In the genomic region with DNA sequence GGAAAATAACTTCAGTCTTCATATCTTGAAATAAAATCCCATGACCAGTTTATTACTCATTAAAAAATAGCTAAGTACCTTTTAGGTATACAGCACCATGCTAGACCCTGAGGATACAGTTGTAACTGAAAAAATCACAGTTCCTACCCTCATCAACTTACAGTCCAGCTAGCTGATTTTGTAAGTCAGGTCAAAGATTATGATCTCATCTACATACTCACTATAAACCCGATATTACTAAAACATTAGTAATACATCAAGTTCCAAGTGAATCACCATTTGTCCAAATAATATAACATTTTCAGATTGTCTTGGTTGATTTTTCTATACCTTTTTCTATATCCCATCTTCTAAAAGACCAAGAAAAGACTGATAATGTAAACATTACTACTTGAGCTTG, we compare ENCODE assay signal across 20 cellular contexts.
DNase-seq lines count a peak whose midpoint lies in the region; ATAC-seq, FAIRE-seq and TF ChIP-seq lines count a peak whose summit lies in the region.
"Had no signal": no experiment of that assay in that cellular context is flagged by ENCODE, and none has a peak within 500 bp of the region (broad histone marks: within the 10 kb centered on the region; RNA-seq: fewer than 3 reads in every experiment).

No MANE protein-coding gene starts in this region.

- H2AFZ ChIP-seq in ACC112 (ENCODE audit: low read length, unreplicated experiment) (peak overlapping the region; percentile 25), astrocyte (ENCODE audit: low read depth, low read length) (no peak overlapping the region)

- DNase-seq in HCEC 1CT = peak; percentile 56
- DNase-seq in astrocyte (ENCODE audit: low read depth) = peak; percentile 9
- peak; percentile 30 to 59 for DNase-seq in foreskin fibroblast
- no peak for DNase-seq in adrenal gland
- DNase-seq in CD1c-positive myeloid dendritic cell (ENCODE audit: extremely low spot score) = no peak
- DNase-seq: Caco-2, GDM1, H7, MV-4-11, NCI-H1417 treated with DMSO at 0.1 percent for 48 hours, NCI-H2029, NCI-H2171 treated with DMSO at 0.1 percent for 48 hours, NCI-H82, SHP77 treated with DMSO at 0.1 percent for 48 hours had no signal

- FAIRE-seq in astrocyte (lab: Jason Lieb, UNC) = no peak

- no peaks in the 10 kb centered on the region for H3K27me3 Mint-ChIP-seq in astrocyte (ENCODE audit: low read depth, unreplicated experiment)
- H3K27me3 Mint-ChIP-seq: IgD-negative memory B cell had no signal

- no peak for TF ChIP-seq POLR2A in adrenal gland (IDR thresholded peaks at IDR 0.05)

- H3K27me3 ChIP-seq in ACC112 (ENCODE audit: insufficient read depth, low read length) (no peaks in the 10 kb centered on the region), astrocyte (ENCODE audit: insufficient read depth, low read length) (no peaks in the 10 kb centered on the region), adrenal gland (no peaks in the 10 kb centered on the region)

- no peak for TF ChIP-seq CTCF in astrocyte (IDR thresholded peaks at IDR 0.05; ENCODE audit: insufficient read depth, low read depth, low read length)
- TF ChIP-seq CTCF in foreskin fibroblast (IDR thresholded peaks at IDR 0.05; ENCODE audit: low read depth, low read length) = no peak
- TF ChIP-seq CTCF in adrenal gland (IDR thresholded peaks at IDR 0.05) = no peak

- peaks cover 11% of the 10 kb centered on the region for H3K4me1 ChIP-seq in ACC112 (ENCODE audit: control insufficient read depth, insufficient read depth, low read length, unreplicated experiment)
- H3K4me1 ChIP-seq in astrocyte (ENCODE audit: insufficient read depth, low read length) = peaks cover 10% of the 10 kb centered on the region
- no peaks in the 10 kb centered on the region for H3K4me1 ChIP-seq in adrenal gland (replicated peaks in 1 of 2)
- H3K4me1 ChIP-seq: Caco-2 had no signal

- intact Hi-C loops in adrenal gland (cut with DNase I) = no loop called here

- no peaks in the 10 kb centered on the region for H3K36me3 ChIP-seq in ACC112 (ENCODE audit: insufficient read depth, low read length)
- no peaks in the 10 kb centered on the region for H3K36me3 ChIP-seq in astrocyte (ENCODE audit: insufficient read depth, low read length)
- no peaks in the 10 kb centered on the region for H3K36me3 ChIP-seq in adrenal gland (replicated peaks in 1 of 2)

- H3K9ac ChIP-seq in astrocyte (ENCODE audit: low read length) = no peak overlapping the region

- H3K79me2 ChIP-seq in ACC112 (ENCODE audit: control insufficient read depth, insufficient read depth, low read length, unreplicated experiment) = no peaks in the 10 kb centered on the region
- H3K79me2 ChIP-seq in astrocyte (ENCODE audit: insufficient read depth, low read length) = no peaks in the 10 kb centered on the region

- peaks cover 6% of the 10 kb centered on the region for H3K4me1 Mint-ChIP-seq in astrocyte (ENCODE audit: low read depth, unreplicated experiment)
- H3K4me1 Mint-ChIP-seq: CD14-positive monocyte, IgD-negative memory B cell had no signal

- no peaks in the 10 kb centered on the region for H3K36me3 Mint-ChIP-seq in astrocyte (ENCODE audit: low read depth, unreplicated experiment)
- H3K36me3 Mint-ChIP-seq: CD14-positive monocyte had no signal

- H3K4me3 Mint-ChIP-seq in astrocyte (ENCODE audit: unreplicated experiment) = no peak overlapping the region
- H3K4me3 Mint-ChIP-seq: CD14-positive monocyte, IgD-negative memory B cell had no signal

- ATAC-seq in HG03280 (IDR thresholded peaks at IDR 0.05; ENCODE audit: unreplicated experiment) = no peak
- no peak for ATAC-seq in GM18867 (IDR thresholded peaks at IDR 0.05; ENCODE audit: unreplicated experiment)
- ATAC-seq: Panc1 had no signal

- H4K20me1 ChIP-seq in astrocyte (ENCODE audit: insufficient read depth, low read length) = no peaks in the 10 kb centered on the region

- no peak overlapping the region for H3K4me3 ChIP-seq in ACC112 (ENCODE audit: low read depth, low read length)
- H3K4me3 ChIP-seq in astrocyte (ENCODE audit: insufficient read depth, low read depth, low read length) = no peak overlapping the region
- no peak overlapping the region for H3K4me3 ChIP-seq in foreskin fibroblast (ENCODE audit: low read depth in 1 of 2, low read length in 2 of 2)
- no peak overlapping the region for H3K4me3 ChIP-seq in adrenal gland

- H3K4me2 ChIP-seq in astrocyte (ENCODE audit: low read length) = no peak overlapping the region

- H3K9me3 Mint-ChIP-seq in astrocyte (ENCODE audit: unreplicated experiment) = no peaks in the 10 kb centered on the region
- H3K9me3 Mint-ChIP-seq: IgD-negative memory B cell had no signal

- H3K27ac ChIP-seq in ACC112 (ENCODE audit: low read depth, low read length) = no peak overlapping the region
- no peak overlapping the region for H3K27ac ChIP-seq in astrocyte (ENCODE audit: low read depth, low read length)
- no peak overlapping the region for H3K27ac ChIP-seq in adrenal gland

- 51 to 74% (median 68%) methylated on average over 1 of the region's 1 CpG for whole genome bisulfite sequencing in adrenal gland, 4 donors

- H3K27ac Mint-ChIP-seq in astrocyte (ENCODE audit: unreplicated experiment) = no peak overlapping the region
- H3K27ac Mint-ChIP-seq: CD14-positive monocyte, IgD-negative memory B cell had no signal

- no peaks in the 10 kb centered on the region for H3K9me3 ChIP-seq in astrocyte (ENCODE audit: insufficient read depth, low read depth, low read length)
- no peaks in the 10 kb centered on the region for H3K9me3 ChIP-seq in adrenal gland (replicated peaks in 1 of 3)
- H3K9me3 ChIP-seq: Caco-2 had no signal

Comparison
In these comparisons a context has a peak if more than half of its experiments do, and no peak if none do; other contexts are left out.
1. DNase-seq: peak in HCEC 1CT (single experiment), astrocyte (single experiment) and foreskin fibroblast (2 of 2); none in adrenal gland (0 of 7) and CD1c-positive myeloid dendritic cell (single experiment).